8 cellular contexts compared by ENCODE assay signal in the genomic region with DNA sequence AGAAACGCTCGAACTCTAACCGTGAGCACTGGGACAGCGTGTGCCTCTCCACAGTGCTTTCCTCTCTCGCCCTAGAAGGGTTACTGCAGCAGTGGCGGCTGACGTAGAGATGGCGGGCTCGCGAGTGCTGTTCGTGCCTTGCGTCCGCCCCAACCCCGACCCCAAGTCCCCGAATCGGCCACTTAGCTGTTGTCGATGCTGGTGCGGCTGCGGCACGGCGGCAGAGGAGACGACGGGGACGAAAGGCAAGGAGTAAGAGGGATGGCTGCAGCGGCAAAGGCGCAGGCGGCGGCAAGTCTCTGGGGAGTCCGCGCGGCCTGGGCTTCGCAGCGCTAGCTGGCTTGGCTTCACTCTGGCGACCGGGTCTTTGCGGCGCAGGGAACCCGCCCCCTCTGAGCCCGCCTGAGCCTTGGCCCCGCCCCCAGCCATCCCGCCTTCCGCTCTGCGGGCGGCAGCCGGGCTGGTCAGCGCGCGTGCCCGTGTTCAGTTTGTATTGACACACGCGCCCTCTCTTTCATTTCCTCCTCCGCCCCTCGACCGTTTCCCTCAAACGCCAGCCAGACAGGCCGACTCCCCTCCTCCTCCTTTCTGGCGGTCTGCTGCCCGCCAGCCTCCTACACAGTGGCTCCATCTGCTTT. TPM values are rescaled to one million over a fixed set of nuclear protein-coding genes. Genes with fewer than 3 reads are reported as not detected.
DNase-seq lines count a peak whose midpoint lies in the region; ATAC-seq and TF ChIP-seq lines count a peak whose summit lies in the region.

A gene (minus strand): TSS at position 354 of the 638 bp plus-strand sequence. CDS start 513 bp downstream, outside the sequence.

- DNase-seq in RKO (ENCODE audit: low spot score) (peak; percentile 88), fibroblast of the aortic adventitia (ENCODE audit: low read depth) (peak; percentile 75)
- DNase-seq in activated T-helper 9 cell treated with anti-CD3 and anti-CD28 coated beads, Interleukin-2, amount 50 U/mL, for 16 hours (ENCODE audit: low read depth) = peak; percentile 38

- H3K27ac Mint-ChIP-seq in nephron = peak within 1 kb of the TSS; percentile 61 to 96 (median 77)
- peak within 1 kb of the TSS; percentile 68 for H3K27ac Mint-ChIP-seq in stimulated activated naive CD8-positive, alpha-beta T cell treated with anti-CD3 and anti-CD28 coated beads, Interleukin-15, Interleukin-2, amounts not matched to agents 100 ng/mL and 50 ng/mL, for 24 hours

- no peaks in the 10 kb centered on the region for H4K20me1 ChIP-seq in DOHH2 (ENCODE audit: control insufficient read depth, insufficient read depth, low read depth, low read length)

- peaks cover 10% of the 10 kb centered on the region for H3K4me1 ChIP-seq in DOHH2 (ENCODE audit: control insufficient read depth, low read length)

- H3K36me3 ChIP-seq in DOHH2 (ENCODE audit: control insufficient read depth, low read length) (peaks cover 6% of the 10 kb centered on the region), KOPT-K1 (ENCODE audit: insufficient read depth, low read length) (no peaks in the 10 kb centered on the region)

- peaks cover 30% of the 10 kb centered on the region for H3K79me2 ChIP-seq in DOHH2 (ENCODE audit: control insufficient read depth, low read length)

- no peaks in the 10 kb centered on the region for H3F3A ChIP-seq in DOHH2 (ENCODE audit: control insufficient read depth, insufficient read depth)

- H3K9me3 ChIP-seq in DOHH2 (ENCODE audit: control insufficient read depth, insufficient read depth, low read length) = no peaks in the 10 kb centered on the region
- no peaks in the 10 kb centered on the region for H3K9me3 ChIP-seq in KOPT-K1 (ENCODE audit: insufficient read depth, low read length, poor library complexity, severe bottlenecking)

- H3K4me3 ChIP-seq in DOHH2 (ENCODE audit: low read length) (peak within 1 kb of the TSS; percentile 91), fibroblast of the aortic adventitia (ENCODE audit: low read depth, low read length) (peak within 1 kb of the TSS; percentile 75)

- no peak for TF ChIP-seq CTCF in DOHH2 (IDR thresholded peaks at IDR 0.05; ENCODE audit: low read depth, low read length, poor library complexity, severe bottlenecking)
- TF ChIP-seq CTCF in fibroblast of the aortic adventitia (IDR thresholded peaks at IDR 0.05; ENCODE audit: insufficient read depth, low read length) = no peak
- no peak for TF ChIP-seq CTCF in nephron (IDR thresholded peaks at IDR 0.05; ENCODE audit: unreplicated experiment in 3 of 3)

- H3K4me1 Mint-ChIP-seq in nephron = peaks cover 10% of the 10 kb centered on the region
- peaks cover 21% of the 10 kb centered on the region for H3K4me1 Mint-ChIP-seq in stimulated activated naive CD8-positive, alpha-beta T cell treated with anti-CD3 and anti-CD28 coated beads, Interleukin-15, Interleukin-2, amounts not matched to agents 100 ng/mL and 50 ng/mL, for 24 hours (ENCODE audit: low read depth)

- ATAC-seq in GM21786 (IDR thresholded peaks at IDR 0.05; ENCODE audit: unreplicated experiment) = peak; percentile 91

- H3K27me3 Mint-ChIP-seq in nephron (ENCODE audit: low read depth) = no peaks in the 10 kb centered on the region
- no peaks in the 10 kb centered on the region for H3K27me3 Mint-ChIP-seq in stimulated activated naive CD8-positive, alpha-beta T cell treated with anti-CD3 and anti-CD28 coated beads, Interleukin-15, Interleukin-2, amounts not matched to agents 100 ng/mL and 50 ng/mL, for 24 hours

- peak within 1 kb of the TSS; percentile 89 for H3K4me2 ChIP-seq in DOHH2 (ENCODE audit: low read length)

- H3K9me3 Mint-ChIP-seq in nephron = peaks cover 8% of the 10 kb centered on the region
- no peaks in the 10 kb centered on the region for H3K9me3 Mint-ChIP-seq in stimulated activated naive CD8-positive, alpha-beta T cell treated with anti-CD3 and anti-CD28 coated beads, Interleukin-15, Interleukin-2, amounts not matched to agents 100 ng/mL and 50 ng/mL, for 24 hours

- no peaks in the 10 kb centered on the region for H3K36me3 Mint-ChIP-seq in nephron (ENCODE audit: low read depth)
- no peaks in the 10 kb centered on the region for H3K36me3 Mint-ChIP-seq in stimulated activated naive CD8-positive, alpha-beta T cell treated with anti-CD3 and anti-CD28 coated beads, Interleukin-15, Interleukin-2, amounts not matched to agents 100 ng/mL and 50 ng/mL, for 24 hours (ENCODE audit: low read depth)

- H3K27ac ChIP-seq in DOHH2 (ENCODE audit: low read depth, low read length) = peak within 1 kb of the TSS; percentile 72
- peak within 1 kb of the TSS; percentile 74 for H3K27ac ChIP-seq in KOPT-K1 (ENCODE audit: low read depth, low read length, poor library complexity, severe bottlenecking)

- H3K27me3 ChIP-seq in DOHH2 (ENCODE audit: control insufficient read depth, low read length) = no peaks in the 10 kb centered on the region

- peak within 1 kb of the TSS; percentile 90 to 96 (median 95) for H3K4me3 Mint-ChIP-seq in nephron
- peak within 1 kb of the TSS; percentile 92 for H3K4me3 Mint-ChIP-seq in stimulated activated naive CD8-positive, alpha-beta T cell treated with anti-CD3 and anti-CD28 coated beads, Interleukin-15, Interleukin-2, amounts not matched to agents 100 ng/mL and 50 ng/mL, for 24 hours

- no peaks in the 10 kb centered on the region for H3K9me2 ChIP-seq in DOHH2 (replicated peaks; ENCODE audit: control insufficient read depth, low read length)

RNA-seq across cellular contexts. Expression of the gene that starts here (rescaled TPM):
- total RNA-seq in fibroblast of the aortic adventitia (ENCODE audit: low replicate concordance) = 3.1 and 13.3 TPM in 2 replicates

Comparison
In these comparisons a context has a peak if more than half of its experiments do, and no peak if none do; other contexts are left out.
1. Peak in every context shown above with its lines: DNase-seq, ATAC-seq, H3K4me3 ChIP-seq and H3K27ac ChIP-seq.
2. DNase-seq: peak in every context shown above with its lines; median percentile 88 in RKO; 75 in fibroblast of the aortic adventitia; 38 in activated T-helper 9 cell treated with anti-CD3 and anti-CD28 coated beads, Interleukin-2, amount 50 U/mL, for 16 hours.